Comparison of ENCODE assay signal across 7 cellular contexts in the genomic region with DNA sequence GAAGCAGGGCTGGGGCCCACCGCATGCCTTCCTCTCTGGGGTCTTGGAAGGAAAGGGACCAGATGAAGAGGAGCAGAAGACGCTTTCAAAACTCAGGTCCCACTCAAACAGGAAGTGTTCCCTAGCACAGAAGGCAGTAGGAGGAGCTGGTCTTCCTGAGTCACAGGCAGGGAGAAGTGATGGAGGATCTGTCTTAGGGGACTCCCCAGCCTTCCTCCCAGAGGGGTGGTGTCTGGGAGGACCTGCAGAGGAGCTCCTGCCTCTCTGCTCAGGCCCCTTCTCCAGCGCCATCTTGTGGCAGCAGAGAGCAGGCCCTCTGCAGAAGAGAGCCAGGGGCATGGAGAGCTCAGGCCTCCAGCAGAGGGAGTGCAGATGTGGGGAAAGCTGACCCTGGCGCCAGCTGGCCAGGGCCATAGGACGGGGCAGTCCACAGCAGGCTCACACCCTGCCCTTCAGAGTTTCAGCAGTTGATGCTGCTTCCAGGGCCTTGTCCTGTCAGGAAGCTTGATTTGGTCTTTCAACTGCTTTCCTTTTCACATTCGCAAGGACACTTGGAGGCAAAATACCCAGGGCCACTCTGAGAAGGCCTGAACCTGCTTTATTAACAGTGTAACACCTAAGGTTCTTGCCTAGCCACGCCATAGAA.
DNase-seq lines count a peak whose midpoint lies in the region; ATAC-seq and TF ChIP-seq lines count a peak whose summit lies in the region.

No MANE protein-coding gene starts in this region.

- no peak overlapping the region for H3K23ac ChIP-seq in H9 (ENCODE audit: insufficient read length, low read depth, low read length)

- H3K18ac ChIP-seq in H9 (ENCODE audit: insufficient read length, low read depth, low read length) = no peak overlapping the region

- no peak overlapping the region for H2BK12ac ChIP-seq in H9 (ENCODE audit: insufficient read length, low read depth, low read length)

- no peak overlapping the region for H2BK20ac ChIP-seq in H9 (ENCODE audit: low read depth, low read length, poor library complexity, severe bottlenecking)

- H4K20me1 ChIP-seq in H9 (ENCODE audit: control insufficient read depth, insufficient read depth, insufficient read length) = no peaks in the 10 kb centered on the region

- H3K36me3 ChIP-seq in right atrium auricular region = no peaks in the 10 kb centered on the region

- no peak overlapping the region for H3K9ac ChIP-seq in H9 (ENCODE audit: extremely low read depth, insufficient read length, low read length)

- peaks cover 29 to 30% of the 10 kb centered on the region in 2 experiments for H3K4me1 Mint-ChIP-seq in H9
- H3K4me1 Mint-ChIP-seq in activated naive CD8-positive, alpha-beta T cell treated with anti-CD3 and anti-CD28 coated beads, Interleukin-2, amount 50 U/mL, for 24 hours = peaks cover 58% of the 10 kb centered on the region

- no peak overlapping the region for H3K4me2 ChIP-seq in H9 (ENCODE audit: insufficient read depth, insufficient read length, low read length)

- H3K4me1 ChIP-seq in H9 (ENCODE audit: insufficient read depth, low read length) (peaks cover 5% of the 10 kb centered on the region; the same call in 1 of the 2 replicates), right atrium auricular region (peaks cover 0 to 7% of the 10 kb centered on the region in 2 donors)

- ATAC-seq in activated naive CD8-positive, alpha-beta T cell treated with anti-CD3 and anti-CD28 coated beads, Interleukin-2, amount 50 U/mL, for 24 hours = peak; percentile 93

- H3K79me1 ChIP-seq in H9 (ENCODE audit: insufficient read depth, low read depth, low read length, poor library complexity, severe bottlenecking) = no peaks in the 10 kb centered on the region

- WGBS in H9 (ENCODE audit: extremely low coverage, insufficient read length, low lambda C conversion rate) = no CpG with 5 or more reads among the region's 7 CpGs

- H4K8ac ChIP-seq in H9 (replicated peaks; ENCODE audit: insufficient read length, low read depth, low read length) = no peak overlapping the region

- no peak overlapping the region for H2BK120ac ChIP-seq in H9 (ENCODE audit: low read depth, low read length, poor library complexity, severe bottlenecking)

- no peak overlapping the region for H2BK5ac ChIP-seq in H9 (ENCODE audit: insufficient read length, low read length)

- TF ChIP-seq CTCF in GM12872 (IDR thresholded peaks at IDR 0.05; ENCODE audit: insufficient read depth, low read depth, low read length) (peak; percentile 100), H9 (conservative IDR thresholded peaks at IDR 0.05) (peak; percentile 100), right atrium auricular region (IDR thresholded peaks at IDR 0.05) (peak; percentile 67 to 91)

- H3K27ac ChIP-seq in H9 (ENCODE audit: insufficient read length, low read depth, low read length) (no peak overlapping the region), right atrium auricular region (no peak overlapping the region)

- no peak overlapping the region for H3K4ac ChIP-seq in H9 (ENCODE audit: low read depth, low read length)

- H3K36me3 Mint-ChIP-seq in H9 (ENCODE audit: insufficient read depth in 1 of 3, low read depth in 3 of 3) = no peaks in the 10 kb centered on the region
- no peaks in the 10 kb centered on the region for H3K36me3 Mint-ChIP-seq in activated naive CD8-positive, alpha-beta T cell treated with anti-CD3 and anti-CD28 coated beads, Interleukin-2, amount 50 U/mL, for 24 hours (ENCODE audit: low read depth)

- no peak overlapping the region for H3K4me3 Mint-ChIP-seq in H9
- peak overlapping the region; percentile 81 for H3K4me3 Mint-ChIP-seq in activated naive CD8-positive, alpha-beta T cell treated with anti-CD3 and anti-CD28 coated beads, Interleukin-2, amount 50 U/mL, for 24 hours

- no peaks in the 10 kb centered on the region for H3K27me3 Mint-ChIP-seq in H9 (ENCODE audit: low read depth)
- H3K27me3 Mint-ChIP-seq in activated naive CD8-positive, alpha-beta T cell treated with anti-CD3 and anti-CD28 coated beads, Interleukin-2, amount 50 U/mL, for 24 hours = no peaks in the 10 kb centered on the region

- no peaks in the 10 kb centered on the region for H3K9me3 ChIP-seq in H9 (ENCODE audit: control insufficient read depth, low read depth, low read length)
- H3K9me3 ChIP-seq in right atrium auricular region = no peaks in the 10 kb centered on the region

- H3K79me2 ChIP-seq in H9 (ENCODE audit: insufficient read depth, low read length) = no peaks in the 10 kb centered on the region

- H3K23me2 ChIP-seq in H9 (ENCODE audit: insufficient read length, low read depth, low read length, poor library complexity, severe bottlenecking) = no peaks in the 10 kb centered on the region

- H3K27me3 ChIP-seq in H9 (ENCODE audit: insufficient read depth, low read length) (no peaks in the 10 kb centered on the region), right atrium auricular region (no peaks in the 10 kb centered on the region)

- H4K5ac ChIP-seq in H9 (ENCODE audit: insufficient read length, low read depth, low read length) = no peak overlapping the region

- H3K56ac ChIP-seq in H9 (ENCODE audit: insufficient read length, low read depth, low read length) = no peak overlapping the region

- H3T11ph ChIP-seq in H9 (ENCODE audit: low read length) = no peak overlapping the region

- H3K4me3 ChIP-seq in right atrium auricular region = no peak overlapping the region

- DNase-seq in H9 (peak; percentile 97), LoVo (ENCODE audit: low spot score) (peak; percentile 55), SW 1271 (lab: John Stamatoyannopoulos, UW) (peak; percentile 49 to 74), right atrium auricular region (ENCODE audit: low spot score) (peak; percentile 78), retina (peak; percentile 79)
- peak; percentile 82 for DNase-seq in activated naive CD8-positive, alpha-beta T cell treated with anti-CD3 and anti-CD28 coated beads, Interleukin-2, amount 50 U/mL, for 24 hours

- no peak overlapping the region for H4K91ac ChIP-seq in H9 (ENCODE audit: insufficient read length, low read depth, low read length)

- no peaks in the 10 kb centered on the region; a peak in 1 of 5 replicates for H3K9me3 Mint-ChIP-seq in H9
- H3K9me3 Mint-ChIP-seq in activated naive CD8-positive, alpha-beta T cell treated with anti-CD3 and anti-CD28 coated beads, Interleukin-2, amount 50 U/mL, for 24 hours = no peaks in the 10 kb centered on the region

- no peak overlapping the region for H2AFZ ChIP-seq in H9 (ENCODE audit: low read length)

- H2AK5ac ChIP-seq in H9 (ENCODE audit: insufficient read length, low read length) = no peak overlapping the region

- H3K14ac ChIP-seq in H9 (ENCODE audit: insufficient read depth, low read length) = no peak overlapping the region

- no peak overlapping the region for H3K27ac Mint-ChIP-seq in H9
- H3K27ac Mint-ChIP-seq in activated naive CD8-positive, alpha-beta T cell treated with anti-CD3 and anti-CD28 coated beads, Interleukin-2, amount 50 U/mL, for 24 hours = peak overlapping the region; percentile 68

- H2BK15ac ChIP-seq in H9 (ENCODE audit: low read depth, low read length) = no peak overlapping the region
